In genomic region chr2:30580394-30580793, GRCh38 we compare ENCODE assay signal across 19 cellular contexts.
"Had no signal": no experiment of that assay in that cellular context is flagged by ENCODE, and none has a peak within 500 bp of the region (broad histone marks: within the 10 kb centered on the region; RNA-seq: fewer than 3 reads in every experiment).

No MANE protein-coding gene starts in this region.

- H3K36me3 ChIP-seq: pancreas, stomach, vagina had no signal

- DNase-seq: activated CD4-positive, alpha-beta T cell treated with anti-CD3 and anti-CD28 coated beads for 36 hours; activated CD8-positive, alpha-beta memory T cell treated with anti-CD3 and anti-CD28 coated beads, Interleukin-2, amount 50 U/mL, for 48 hours; activated CD8-positive, alpha-beta T cell treated with anti-CD3 and anti-CD28 coated beads, Interleukin-2, amount 10 ng/mL, durations not matched to agents 7 days and 5 days; activated naive CD4-positive, alpha-beta T cell treated with anti-CD3 and anti-CD28 coated beads, Interleukin-2, amount 10 ng/mL, durations not matched to agents 7 days and 5 days; amygdala; cortex of kidney; effector CD8-positive, alpha-beta T cell; foreskin melanocyte; heart left ventricle; left ventricle myocardium superior; pancreas; stimulated activated CD4-positive, alpha-beta T cell treated with anti-CD3 and anti-CD28 coated beads, Interleukin-4, amount 100 ng/mL, for 1 hour; stimulated activated CD8-positive, alpha-beta memory T cell treated with anti-CD3 and anti-CD28 coated beads, Interleukin-4, amount 100 ng/mL, for 48 hours; stomach had no signal

- H3K4me1 Mint-ChIP-seq: activated naive CD4-positive, alpha-beta T cell treated with anti-CD3 and anti-CD28 coated beads, Interleukin-2, amount 10 ng/mL, durations not matched to agents 7 days and 5 days; central memory CD8-positive, alpha-beta T cell had no signal

- H3K9me3 Mint-ChIP-seq: activated naive CD4-positive, alpha-beta T cell treated with anti-CD3 and anti-CD28 coated beads, Interleukin-2, amount 10 ng/mL, durations not matched to agents 7 days and 5 days; activated T-helper 1 cell treated with anti-CD3 and anti-CD28 coated beads, Interleukin-12 subunit alpha, Interleukin-12 subunit beta, Interleukin-2, Interleukin-4 antibody, amounts not matched to agents 30 ng/mL and 10 ng/mL and 1 ng/mL, durations not matched to agents 14 hours and 24 hours and 36 hours; brain; central memory CD8-positive, alpha-beta T cell; T-helper 1 cell treated with Interleukin-12 subunit alpha and Interleukin-12 subunit beta and Interleukin-4 antibody, amounts not matched to agents 30 μg/mL and 1 μg/mL, for 36 hours had no signal

- ATAC-seq: activated CD4-positive, alpha-beta T cell treated with anti-CD3 and anti-CD28 coated beads for 36 hours; activated CD8-positive, alpha-beta T cell treated with anti-CD3 and anti-CD28 coated beads, Interleukin-2, amount 10 ng/mL, durations not matched to agents 7 days and 5 days; heart left ventricle; left ventricle myocardium superior; pancreas had no signal

- H3K27ac ChIP-seq: heart left ventricle, pancreas, stomach, vagina had no signal

- H3K4me1 ChIP-seq: pancreas, stomach, vagina had no signal

- H3K27me3 ChIP-seq: heart left ventricle, pancreas, stomach, vagina had no signal

- H3K9me3 ChIP-seq: heart left ventricle, pancreas, stomach, vagina had no signal

- H3K4me3 Mint-ChIP-seq: activated CD4-positive, alpha-beta T cell treated with anti-CD3 and anti-CD28 coated beads for 36 hours; activated CD8-positive, alpha-beta T cell treated with anti-CD3 and anti-CD28 coated beads, Interleukin-2, amount 10 ng/mL, durations not matched to agents 7 days and 5 days; activated naive CD4-positive, alpha-beta T cell treated with anti-CD3 and anti-CD28 coated beads, Interleukin-2, amount 10 ng/mL, durations not matched to agents 7 days and 5 days; activated T-helper 1 cell treated with anti-CD3 and anti-CD28 coated beads, Interleukin-12 subunit alpha, Interleukin-12 subunit beta, Interleukin-2, Interleukin-4 antibody, amounts not matched to agents 30 ng/mL and 10 ng/mL and 1 ng/mL, durations not matched to agents 14 hours and 24 hours and 36 hours; brain; central memory CD8-positive, alpha-beta T cell; T-helper 1 cell treated with Interleukin-12 subunit alpha and Interleukin-12 subunit beta and Interleukin-4 antibody, amounts not matched to agents 30 μg/mL and 1 μg/mL, for 36 hours had no signal

- H3K27me3 Mint-ChIP-seq: activated CD4-positive, alpha-beta T cell treated with anti-CD3 and anti-CD28 coated beads for 36 hours; activated naive CD4-positive, alpha-beta T cell treated with anti-CD3 and anti-CD28 coated beads, Interleukin-2, amount 10 ng/mL, durations not matched to agents 7 days and 5 days; central memory CD8-positive, alpha-beta T cell had no signal

- H3K4me3 ChIP-seq: heart left ventricle, pancreas, stomach, vagina had no signal

- H3K27ac Mint-ChIP-seq: activated CD4-positive, alpha-beta T cell treated with anti-CD3 and anti-CD28 coated beads for 36 hours; activated CD8-positive, alpha-beta T cell treated with anti-CD3 and anti-CD28 coated beads, Interleukin-2, amount 10 ng/mL, durations not matched to agents 7 days and 5 days; activated naive CD4-positive, alpha-beta T cell treated with anti-CD3 and anti-CD28 coated beads, Interleukin-2, amount 10 ng/mL, durations not matched to agents 7 days and 5 days; activated T-helper 1 cell treated with anti-CD3 and anti-CD28 coated beads, Interleukin-12 subunit alpha, Interleukin-12 subunit beta, Interleukin-2, Interleukin-4 antibody, amounts not matched to agents 30 ng/mL and 10 ng/mL and 1 ng/mL, durations not matched to agents 14 hours and 24 hours and 36 hours; T-helper 1 cell treated with Interleukin-12 subunit alpha and Interleukin-12 subunit beta and Interleukin-4 antibody, amounts not matched to agents 30 μg/mL and 1 μg/mL, for 36 hours had no signal
